Comparison of ENCODE assay signal across 2 cellular contexts in the genomic region with DNA sequence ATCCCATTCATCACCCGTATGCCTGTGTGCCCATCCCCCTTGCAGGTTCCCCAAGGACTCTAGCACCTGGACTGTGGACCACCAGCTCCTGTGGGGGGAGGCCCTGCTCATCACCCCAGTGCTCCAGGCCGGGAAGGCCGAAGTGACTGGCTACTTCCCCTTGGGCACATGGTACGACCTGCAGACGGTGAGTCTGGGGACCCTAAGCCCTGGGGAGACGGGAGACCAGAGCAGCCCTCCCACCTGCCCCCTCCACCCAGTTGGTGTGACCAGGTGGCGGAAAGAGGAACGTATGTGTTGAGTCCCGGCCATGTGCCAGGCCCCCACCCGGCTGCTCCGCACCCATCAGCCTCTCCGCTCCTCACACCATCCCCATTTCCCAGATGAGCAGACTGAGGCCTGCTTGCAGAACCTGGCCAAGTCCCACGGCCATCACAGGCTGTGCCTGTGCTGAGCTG.
TF ChIP-seq lines count a peak whose summit lies in the region.

No MANE protein-coding gene starts in this region.

TF ChIP-seq in SK-N-SH, 30 proteins besides CTCF, POLR2A, EP300 and RAD21:
- TF ChIP-seq, protein P1, sequence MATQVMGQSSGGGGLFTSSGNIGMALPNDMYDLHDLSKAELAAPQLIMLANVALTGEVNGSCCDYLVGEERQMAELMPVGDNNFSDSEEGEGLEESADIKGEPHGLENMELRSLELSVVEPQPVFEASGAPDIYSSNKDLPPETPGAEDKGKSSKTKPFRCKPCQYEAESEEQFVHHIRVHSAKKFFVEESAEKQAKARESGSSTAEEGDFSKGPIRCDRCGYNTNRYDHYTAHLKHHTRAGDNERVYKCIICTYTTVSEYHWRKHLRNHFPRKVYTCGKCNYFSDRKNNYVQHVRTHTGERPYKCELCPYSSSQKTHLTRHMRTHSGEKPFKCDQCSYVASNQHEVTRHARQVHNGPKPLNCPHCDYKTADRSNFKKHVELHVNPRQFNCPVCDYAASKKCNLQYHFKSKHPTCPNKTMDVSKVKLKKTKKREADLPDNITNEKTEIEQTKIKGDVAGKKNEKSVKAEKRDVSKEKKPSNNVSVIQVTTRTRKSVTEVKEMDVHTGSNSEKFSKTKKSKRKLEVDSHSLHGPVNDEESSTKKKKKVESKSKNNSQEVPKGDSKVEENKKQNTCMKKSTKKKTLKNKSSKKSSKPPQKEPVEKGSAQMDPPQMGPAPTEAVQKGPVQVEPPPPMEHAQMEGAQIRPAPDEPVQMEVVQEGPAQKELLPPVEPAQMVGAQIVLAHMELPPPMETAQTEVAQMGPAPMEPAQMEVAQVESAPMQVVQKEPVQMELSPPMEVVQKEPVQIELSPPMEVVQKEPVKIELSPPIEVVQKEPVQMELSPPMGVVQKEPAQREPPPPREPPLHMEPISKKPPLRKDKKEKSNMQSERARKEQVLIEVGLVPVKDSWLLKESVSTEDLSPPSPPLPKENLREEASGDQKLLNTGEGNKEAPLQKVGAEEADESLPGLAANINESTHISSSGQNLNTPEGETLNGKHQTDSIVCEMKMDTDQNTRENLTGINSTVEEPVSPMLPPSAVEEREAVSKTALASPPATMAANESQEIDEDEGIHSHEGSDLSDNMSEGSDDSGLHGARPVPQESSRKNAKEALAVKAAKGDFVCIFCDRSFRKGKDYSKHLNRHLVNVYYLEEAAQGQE (IDR thresholded peaks at IDR 0.05; ENCODE audit: low read depth, low read length) = no peak

TF ChIP-seq in SK-N-SH treated with all-trans-retinoic acid at 6 μM for 48 hours, 23 proteins besides CTCF, POLR2A, EP300 and RAD21 (continued from another document):
- TF ChIP-seq CREB5 (CRISPR knock-in tag; IDR thresholded peaks at IDR 0.05; ENCODE audit: low read depth) (no peak), ZNF8 (CRISPR knock-in tag; IDR thresholded peaks at IDR 0.05) (no peak), OSR1 (CRISPR knock-in tag; IDR thresholded peaks at IDR 0.05) (no peak), TCF4 (CRISPR knock-in tag; IDR thresholded peaks at IDR 0.05; ENCODE audit: borderline replicate concordance) (no peak), PPARA (CRISPR knock-in tag; IDR thresholded peaks at IDR 0.05; ENCODE audit: borderline replicate concordance) (no peak), ZFP30 (CRISPR knock-in tag; IDR thresholded peaks at IDR 0.05) (no peak), GLIS3 (CRISPR knock-in tag; IDR thresholded peaks at IDR 0.05) (no peak), ZC3H10 (CRISPR knock-in tag; IDR thresholded peaks at IDR 0.05) (no peak), ZFP3 (CRISPR knock-in tag; IDR thresholded peaks at IDR 0.05) (no peak), BACH2 (CRISPR knock-in tag; IDR thresholded peaks at IDR 0.05; ENCODE audit: borderline replicate concordance) (no peak)
- TF ChIP-seq, protein P2, sequence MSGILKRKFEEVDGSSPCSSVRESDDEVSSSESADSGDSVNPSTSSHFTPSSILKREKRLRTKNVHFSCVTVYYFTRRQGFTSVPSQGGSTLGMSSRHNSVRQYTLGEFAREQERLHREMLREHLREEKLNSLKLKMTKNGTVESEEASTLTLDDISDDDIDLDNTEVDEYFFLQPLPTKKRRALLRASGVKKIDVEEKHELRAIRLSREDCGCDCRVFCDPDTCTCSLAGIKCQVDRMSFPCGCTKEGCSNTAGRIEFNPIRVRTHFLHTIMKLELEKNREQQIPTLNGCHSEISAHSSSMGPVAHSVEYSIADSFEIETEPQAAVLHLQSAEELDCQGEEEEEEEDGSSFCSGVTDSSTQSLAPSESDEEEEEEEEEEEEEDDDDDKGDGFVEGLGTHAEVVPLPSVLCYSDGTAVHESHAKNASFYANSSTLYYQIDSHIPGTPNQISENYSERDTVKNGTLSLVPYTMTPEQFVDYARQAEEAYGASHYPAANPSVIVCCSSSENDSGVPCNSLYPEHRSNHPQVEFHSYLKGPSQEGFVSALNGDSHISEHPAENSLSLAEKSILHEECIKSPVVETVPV (CRISPR knock-in tag; IDR thresholded peaks at IDR 0.05) = no peak
- TF ChIP-seq, protein P3, sequence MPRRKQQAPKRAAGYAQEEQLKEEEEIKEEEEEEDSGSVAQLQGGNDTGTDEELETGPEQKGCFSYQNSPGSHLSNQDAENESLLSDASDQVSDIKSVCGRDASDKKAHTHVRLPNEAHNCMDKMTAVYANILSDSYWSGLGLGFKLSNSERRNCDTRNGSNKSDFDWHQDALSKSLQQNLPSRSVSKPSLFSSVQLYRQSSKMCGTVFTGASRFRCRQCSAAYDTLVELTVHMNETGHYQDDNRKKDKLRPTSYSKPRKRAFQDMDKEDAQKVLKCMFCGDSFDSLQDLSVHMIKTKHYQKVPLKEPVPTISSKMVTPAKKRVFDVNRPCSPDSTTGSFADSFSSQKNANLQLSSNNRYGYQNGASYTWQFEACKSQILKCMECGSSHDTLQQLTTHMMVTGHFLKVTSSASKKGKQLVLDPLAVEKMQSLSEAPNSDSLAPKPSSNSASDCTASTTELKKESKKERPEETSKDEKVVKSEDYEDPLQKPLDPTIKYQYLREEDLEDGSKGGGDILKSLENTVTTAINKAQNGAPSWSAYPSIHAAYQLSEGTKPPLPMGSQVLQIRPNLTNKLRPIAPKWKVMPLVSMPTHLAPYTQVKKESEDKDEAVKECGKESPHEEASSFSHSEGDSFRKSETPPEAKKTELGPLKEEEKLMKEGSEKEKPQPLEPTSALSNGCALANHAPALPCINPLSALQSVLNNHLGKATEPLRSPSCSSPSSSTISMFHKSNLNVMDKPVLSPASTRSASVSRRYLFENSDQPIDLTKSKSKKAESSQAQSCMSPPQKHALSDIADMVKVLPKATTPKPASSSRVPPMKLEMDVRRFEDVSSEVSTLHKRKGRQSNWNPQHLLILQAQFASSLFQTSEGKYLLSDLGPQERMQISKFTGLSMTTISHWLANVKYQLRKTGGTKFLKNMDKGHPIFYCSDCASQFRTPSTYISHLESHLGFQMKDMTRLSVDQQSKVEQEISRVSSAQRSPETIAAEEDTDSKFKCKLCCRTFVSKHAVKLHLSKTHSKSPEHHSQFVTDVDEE (CRISPR knock-in tag; IDR thresholded peaks at IDR 0.05) = no peak
